ENCODE assay signal across 16 cellular contexts in genomic region chr12:31017535-31017934, GRCh38.
"Had no signal": no experiment of that assay in that cellular context is flagged by ENCODE, and none has a peak within 500 bp of the region (broad histone marks: within the 10 kb centered on the region; RNA-seq: fewer than 3 reads in every experiment).

No MANE protein-coding gene starts in this region.

- H3K79me2 ChIP-seq: hepatocyte had no signal

- H3K27ac ChIP-seq: epithelial cell of prostate, hepatocyte, upper lobe of left lung had no signal

- H3K4me3 ChIP-seq: hepatocyte, upper lobe of left lung had no signal

- H3K9me2 ChIP-seq: SK-N-SH had no signal

- H3K4me2 ChIP-seq: hepatocyte, SK-N-SH had no signal

- H3K9me3 ChIP-seq: SK-N-SH, upper lobe of left lung had no signal

- DNase-seq: activated CD4-positive, alpha-beta T cell treated with anti-CD3 and anti-CD28 coated beads, Interleukin-2, amount 50 U/mL, for 4 hours; activated CD4-positive, CD25-positive, alpha-beta regulatory T cell treated with anti-CD3 and anti-CD28 coated beads, Interleukin-2, amount 50 U/mL, for 72 hours; activated naive CD4-positive, alpha-beta T cell; activated naive CD8-positive, alpha-beta T cell treated with anti-CD3 and anti-CD28 coated beads for 36 hours; amniotic stem cell; effector memory CD8-positive, alpha-beta T cell; foreskin fibroblast; mammary epithelial cell; retina; SK-N-SH; stimulated activated CD4-positive, alpha-beta T cell treated with anti-CD3 and anti-CD28 coated beads, Interleukin-2, amount 100 ng/mL, for 24 hours; stimulated activated naive CD4-positive, alpha-beta T cell treated with Interleukin-2 at 50 U/mL for 16 hours; T-cell had no signal

- H3K27me3 ChIP-seq: hepatocyte, upper lobe of left lung had no signal

- H2AFZ ChIP-seq: hepatocyte had no signal

- ATAC-seq: effector memory CD8-positive, alpha-beta T cell; T-cell had no signal

- H3K36me3 ChIP-seq: upper lobe of left lung had no signal
